In the genomic region with DNA sequence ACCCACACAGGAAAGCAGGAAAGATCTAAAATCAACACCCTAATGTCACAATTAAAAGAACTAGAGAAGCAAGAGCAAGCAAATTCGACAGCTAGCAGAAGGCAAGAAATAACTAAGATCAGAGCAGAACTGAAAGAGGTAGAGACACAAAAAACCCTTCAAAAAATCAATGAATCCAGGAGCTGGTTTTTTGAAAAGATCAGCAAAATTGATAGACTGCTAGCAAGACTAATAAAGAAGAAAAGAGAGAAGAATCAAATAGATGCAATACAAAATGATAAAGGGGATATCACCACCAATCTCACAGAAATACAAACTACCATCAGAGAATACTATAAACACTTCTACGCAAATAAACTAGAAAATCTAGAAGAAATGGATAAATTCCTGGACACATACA, we compare ENCODE assay signal across 8 cellular contexts. TPM values are rescaled to one million over a fixed set of nuclear protein-coding genes. Genes with fewer than 3 reads are reported as not detected.
DNase-seq lines count a peak whose midpoint lies in the region; ATAC-seq, FAIRE-seq and TF ChIP-seq lines count a peak whose summit lies in the region.
"Not testable (repeated sequence)": the region's sequence is repeated elsewhere in the genome, so short reads cannot be mapped to it uniquely, and the experiment has no call there.
"Had no signal": no experiment of that assay in that cellular context is flagged by ENCODE, and none has a peak within 500 bp of the region (broad histone marks: within the 10 kb centered on the region; RNA-seq: fewer than 3 reads in every experiment).

No MANE protein-coding gene starts in this region.

- not testable (repeated sequence) for H3K4me3 ChIP-seq in A549, K562

- not testable (repeated sequence) for H3K9me3 Mint-ChIP-seq in central memory CD8-positive, alpha-beta T cell
- H3K9me3 Mint-ChIP-seq in progenitor cell of endocrine pancreas (ENCODE audit: low read depth): peaks cover 26% of the 10 kb centered on the region

- BruUV-seq in K562 (replicated peaks; lab: Mats Ljungman, UMichigan): not testable (repeated sequence)

- not testable (repeated sequence) for H3K9ac ChIP-seq in K562 (ENCODE audit: insufficient read depth in 1 of 2, low read depth in 2 of 2, low read length in 2 of 2)

- intact Hi-C loops in K562 (cut with micrococcal nuclease): not testable (repeated sequence)

- not testable (repeated sequence) for H3K9me1 ChIP-seq in K562 (ENCODE audit: control insufficient read depth, insufficient read depth, low read length)

- not testable (repeated sequence) for H3K4me1 ChIP-seq in A549; K562 (replicated peaks in 1 of 2; ENCODE audit: control insufficient read depth in 2 of 2, insufficient read depth in 2 of 2, low read length in 2 of 2)

- not testable (repeated sequence) for TF ChIP-seq CTCF in A549 (IDR thresholded peaks at IDR 0.05); K562 (IDR thresholded peaks at IDR 0.05 in 2 of 3, conservative IDR thresholded peaks at IDR 0.05 in 1 of 3; ENCODE audit: insufficient read depth in 2 of 3, low read depth in 1 of 3, low read length in 3 of 3); progenitor cell of endocrine pancreas (IDR thresholded peaks at IDR 0.05; ENCODE audit: unreplicated experiment)

- ATAC-seq in A549; K562; central memory CD8-positive, alpha-beta T cell (replicated peaks; ENCODE audit: extremely low read depth, poor library complexity, severe bottlenecking): not testable (repeated sequence)

- not testable (repeated sequence) for H3K36me3 ChIP-seq in K562 (ENCODE audit: control insufficient read depth, insufficient read depth, low read length)

- not testable (repeated sequence) for H3K27ac ChIP-seq in A549; K562 (ENCODE audit: extremely low read depth, low read depth, low read length)

- POLR2A ChIA-PET in A549 (lab: Yijun Ruan, JAX); K562 (lab: Yijun Ruan, JAX): not testable (repeated sequence)

- TF ChIP-seq RAD21 in A549 (conservative IDR thresholded peaks at IDR 0.05 in 1 of 2, IDR thresholded peaks at IDR 0.05 in 1 of 2); K562 (CRISPR knock-in tag; conservative IDR thresholded peaks at IDR 0.05 in 1 of 2, IDR thresholded peaks at IDR 0.05 in 1 of 2): not testable (repeated sequence)

- H4K20me1 ChIP-seq in K562 (replicated peaks; ENCODE audit: control insufficient read depth, insufficient read depth, low read length): not testable (repeated sequence)

- peaks cover 24% of the 10 kb centered on the region for H3K4me1 Mint-ChIP-seq in central memory CD8-positive, alpha-beta T cell
- not testable (repeated sequence) for H3K4me1 Mint-ChIP-seq in progenitor cell of endocrine pancreas (ENCODE audit: low read depth)

- in situ Hi-C loops in K562 (cut with MboI): not testable (repeated sequence)

- H3K4me2 ChIP-seq in A549; K562 (ENCODE audit: insufficient read depth, low read length): not testable (repeated sequence)

- TF ChIP-seq POLR2A in A549 (IDR thresholded peaks at IDR 0.05; ENCODE audit: low read length); K562 (conservative IDR thresholded peaks at IDR 0.05): not testable (repeated sequence)

- H3K36me3 Mint-ChIP-seq in central memory CD8-positive, alpha-beta T cell (ENCODE audit: insufficient read depth): not testable (repeated sequence)
- peaks cover 39% of the 10 kb centered on the region for H3K36me3 Mint-ChIP-seq in progenitor cell of endocrine pancreas (ENCODE audit: insufficient read depth)

- H3K4me3 Mint-ChIP-seq in central memory CD8-positive, alpha-beta T cell; progenitor cell of endocrine pancreas (ENCODE audit: low read depth): not testable (repeated sequence)

- H3K9me3 ChIP-seq in A549; K562 (replicated peaks; ENCODE audit: control insufficient read depth, insufficient read depth, low read depth, low read length): not testable (repeated sequence)

- H3K79me2 ChIP-seq in K562 (ENCODE audit: control insufficient read depth, insufficient read depth, low read length): not testable (repeated sequence)

- not testable (repeated sequence) for TF ChIP-seq EP300 in A549 (IDR thresholded peaks at IDR 0.05); K562 (IDR thresholded peaks at IDR 0.05; ENCODE audit: low read length)

- not testable (repeated sequence) for H3K27me3 ChIP-seq in K562 (ENCODE audit: control insufficient read depth in 2 of 2, insufficient read depth in 2 of 2, low read length in 2 of 2)

- not testable (repeated sequence) for FAIRE-seq in A549 (lab: Jason Lieb, UNC); K562 (lab: Jason Lieb, UNC)

- CTCF ChIA-PET in A549 (lab: Yijun Ruan, JAX); K562 (lab: Yijun Ruan, JAX; ENCODE audit: low intra/inter-chr PET ratio): not testable (repeated sequence)

- H3K27ac Mint-ChIP-seq in central memory CD8-positive, alpha-beta T cell (ENCODE audit: low read depth): peak overlapping the region; percentile 9
- H3K27ac Mint-ChIP-seq in progenitor cell of endocrine pancreas: peak overlapping the region; percentile 1

- not testable (repeated sequence) for DNase-seq in A549 (ENCODE audit: low read depth in 1 of 2, low spot score in 1 of 2); K562 (ENCODE audit: extremely low read depth in 1 of 4, low spot score in 3 of 4); central memory CD8-positive, alpha-beta T cell (ENCODE audit: low spot score in 2 of 2); progenitor cell of endocrine pancreas (ENCODE audit: low spot score, unreplicated experiment)

- H3K27me3 Mint-ChIP-seq in central memory CD8-positive, alpha-beta T cell; progenitor cell of endocrine pancreas: not testable (repeated sequence)

- WGBS in A549 (ENCODE audit: missing lambda C conversion rate): 51% methylated on average over 2 of the region's 2 CpGs
- WGBS in K562 (ENCODE audit: insufficient coverage, low coverage, missing lambda C conversion rate): 59% methylated on average over 2 of the region's 2 CpGs

- not testable (repeated sequence) for H2AFZ ChIP-seq in K562 (ENCODE audit: low read depth, low read length)

TF ChIP-seq in A549, 52 proteins besides CTCF, POLR2A, EP300 and RAD21:
- TF ChIP-seq MAFK (IDR thresholded peaks at IDR 0.05; ENCODE audit: partially characterized antibody): peak; percentile 66

TF ChIP-seq in K562, 482 proteins besides CTCF, POLR2A, EP300 and RAD21:
- TF ChIP-seq ZNF316 (IDR thresholded peaks at IDR 0.05) (peak; percentile 81), C11orf30 (IDR thresholded peaks at IDR 0.05; ENCODE audit: low read depth) (peak; percentile 45; the same call in 1 of the 2 replicates)

RNA-seq across cellular contexts. Expression of gene GDF7, which starts 47.5 kb away (rescaled TPM):
- polyA plus RNA-seq in A549 (2011; rRNA removed): 0.05 and 0.09 TPM in 2 replicates
- polyA plus RNA-seq in A549 (2012; cell fraction: cytosol; rRNA removed): 0.01 and 0.04 TPM in 2 replicates
- 0.02 and 0.07 TPM in 2 replicates for polyA plus RNA-seq in A549 (2012; cell fraction: nucleus; rRNA removed)
- polyA plus RNA-seq in A549 (2017; fragmentation: RNase III; extraction: RNeasy Plus Mini Kit Qiagen cat#74134 plus additional on column Dnase treatment): 0.03 TPM in 3 replicates
- polyA minus RNA-seq in A549 (2011; rRNA and poly(A)+ RNA removed): 0.17 and 0.19 TPM in 2 replicates
- not detected in 2 replicates for total RNA-seq in K562 (2011; cell fraction: chromatin; rRNA removed; ENCODE audit: low replicate concordance)
- not detected in 2 replicates for total RNA-seq in K562 (2011; cell fraction: nucleolus; rRNA removed)
- total RNA-seq in K562 (2011; cell fraction: nucleoplasm; rRNA removed): not detected in 2 replicates
- total RNA-seq in K562 (2014; rRNA removed): not detected in 2 replicates
- total RNA-seq in K562 (2014; rRNA removed; fragmentation: Illumina TruSeq; extraction: Trizol): not detected in 2 replicates
- total RNA-seq in K562 (2015; rRNA removed; fragmentation: Illumina TruSeq; extraction: Trizol): not detected in 2 replicates
- total RNA-seq in K562 (2021): not detected in 2 replicates
- 0.01 TPM in 1 of 2 replicates, not detected in the other for polyA plus RNA-seq in K562 (2011; rRNA removed)
- polyA plus RNA-seq in K562 (2011; cell fraction: cytosol; rRNA removed): 0.01 TPM in 1 of 2 replicates, not detected in the other
- 0.06 TPM in 1 of 2 replicates, not detected in the other for polyA plus RNA-seq in K562 (2011; cell fraction: nucleus; rRNA removed)
- polyA plus RNA-seq in K562 (2012): 0.04 and 0.11 TPM in 2 replicates
- polyA plus RNA-seq in K562 (2014; fragmentation: Illumina TruSeq; extraction: Trizol): not detected in 2 replicates
- under 1 TPM; 0.01 TPM for polyA plus RNA-seq in K562 (2014; fragmentation: Nextera tagmentation; extraction: Ambion mirVana)
- 0.01 TPM in 1 of 2 replicates, not detected in the other for polyA plus RNA-seq in K562 (2014; rRNA removed)
- polyA minus RNA-seq in K562 (2011; rRNA and poly(A)+ RNA removed): under 0.01 and 0.03 TPM in 2 replicates
- 0.09 TPM in 1 of 2 replicates, not detected in the other for polyA minus RNA-seq in K562 (2011; cell fraction: cytosol; rRNA and poly(A)+ RNA removed)
- under 0.01 TPM in 1 of 2 replicates, not detected in the other for polyA minus RNA-seq in K562 (2011; cell fraction: nucleus; rRNA and poly(A)+ RNA removed)
- total RNA-seq in progenitor cell of endocrine pancreas: 0.16 and 0.17 TPM in 2 replicates
- total RNA-seq: A673; Calu3; CD8-positive, alpha-beta memory T cell had no signal
- polyA plus RNA-seq: CD14-positive monocyte had no signal
